14 cellular contexts compared by ENCODE assay signal in the genomic region with DNA sequence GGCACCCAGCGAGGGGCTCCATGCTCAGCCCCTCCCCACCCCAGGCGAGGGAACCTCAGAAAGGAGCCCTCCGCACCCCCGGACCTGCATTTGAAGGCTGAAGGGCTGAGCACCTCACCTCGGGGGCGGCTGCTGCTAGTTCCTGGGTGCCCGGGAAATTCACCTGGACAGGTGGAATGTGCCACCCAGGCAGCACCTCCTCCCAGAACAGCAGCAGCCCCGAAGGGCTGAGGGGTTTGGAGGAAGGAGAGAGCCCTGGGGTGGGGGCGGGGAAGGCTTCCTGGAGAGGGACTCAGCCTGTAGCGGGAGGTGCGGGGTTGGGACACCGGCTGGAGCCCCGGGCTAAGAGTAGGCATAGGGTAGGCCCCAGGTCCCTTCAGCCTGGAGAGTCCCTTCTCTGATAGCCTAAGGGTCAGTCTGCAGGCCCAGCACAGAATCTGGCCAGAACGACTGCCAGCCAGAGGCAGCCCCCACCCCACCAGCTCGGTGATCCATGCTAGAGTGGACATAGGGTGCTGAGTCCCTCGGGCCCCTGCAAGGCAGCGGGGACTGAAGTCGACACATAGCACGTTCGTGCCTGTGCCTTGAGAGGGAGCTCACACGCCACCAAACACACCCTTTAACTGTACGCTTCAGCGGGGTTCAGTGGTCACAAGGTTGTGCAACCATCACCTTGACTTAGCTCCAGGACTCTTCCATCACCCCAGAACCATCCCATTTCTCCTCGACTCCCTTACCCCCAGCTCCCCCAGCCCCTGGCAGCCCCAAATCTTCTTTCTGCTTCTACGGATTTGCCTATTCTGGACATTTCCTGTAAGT.
DNase-seq lines count a peak whose midpoint lies in the region; ATAC-seq and TF ChIP-seq lines count a peak whose summit lies in the region.
"Had no signal": no experiment of that assay in that cellular context is flagged by ENCODE, and none has a peak within 500 bp of the region (broad histone marks: within the 10 kb centered on the region; RNA-seq: fewer than 3 reads in every experiment).

No MANE protein-coding gene starts in this region.

- DNase-seq in right cardiac atrium: peak in 2 of 3 donors; percentile 27 to 42
- DNase-seq in right atrium auricular region (ENCODE audit: low spot score): no peak
- DNase-seq in Karpas-422: peak; percentile 70
- no peak for DNase-seq in Panc1 (ENCODE audit: low read depth, low spot score)
- no peak for DNase-seq in SJCRH30
- DNase-seq in NCI-H1417 treated with DMSO at 0.1 percent for 48 hours (lab: John Stamatoyannopoulos, UW): no peak
- DNase-seq in stomach: no peak
- DNase-seq: ACHN; CD4-positive, alpha-beta memory T cell; DMS79 treated with DMSO at 0.1 percent for 48 hours; EL; GOT3; HCEC 1CT had no signal

- no peak overlapping the region for H3K27ac ChIP-seq in right cardiac atrium (ENCODE audit: low read length)
- H3K27ac ChIP-seq in right atrium auricular region: no peak overlapping the region
- H3K27ac ChIP-seq in Karpas-422 (ENCODE audit: low read length): no peak overlapping the region
- no peak overlapping the region for H3K27ac ChIP-seq in Panc1 (ENCODE audit: low read length)
- no peak overlapping the region for H3K27ac ChIP-seq in SJCRH30
- no peak overlapping the region for H3K27ac ChIP-seq in stomach
- H3K27ac ChIP-seq: C4-2B had no signal

- H3K4me1 ChIP-seq in right cardiac atrium (ENCODE audit: control insufficient read depth, insufficient read depth, low read length) (no peaks in the 10 kb centered on the region), right atrium auricular region (no peaks in the 10 kb centered on the region), Karpas-422 (ENCODE audit: low read length) (peaks cover 42% of the 10 kb centered on the region), Panc1 (ENCODE audit: control insufficient read depth, insufficient read depth, low read length) (no peaks in the 10 kb centered on the region), SJCRH30 (no peaks in the 10 kb centered on the region), stomach (no peaks in the 10 kb centered on the region)

- H3K79me2 ChIP-seq in Karpas-422 (ENCODE audit: low read length): no peaks in the 10 kb centered on the region

- POLR2A ChIA-PET in Panc1 (lab: Charles Lee): no interaction called here

- peak overlapping the region; percentile 62 for H3K4me2 ChIP-seq in Karpas-422 (ENCODE audit: low read depth, low read length, poor library complexity, severe bottlenecking)

- TF ChIP-seq EP300 in stomach (IDR thresholded peaks at IDR 0.05): no peak

- no peak overlapping the region for H2AFZ ChIP-seq in Karpas-422 (ENCODE audit: low read length)

- H3K27me3 ChIP-seq in right cardiac atrium (ENCODE audit: control insufficient read depth, insufficient read depth) (no peaks in the 10 kb centered on the region), right atrium auricular region (no peaks in the 10 kb centered on the region), Karpas-422 (ENCODE audit: low read length) (no peaks in the 10 kb centered on the region; the same call in 1 of the 2 replicates), Panc1 (ENCODE audit: control insufficient read depth, insufficient read depth, low read length) (no peaks in the 10 kb centered on the region; the same call in 1 of the 2 replicates), SJCRH30 (peaks cover 61% of the 10 kb centered on the region), stomach (peaks cover 0 to 78% (median 19%) of the 10 kb centered on the region in 3 donors)

- CTCF ChIA-PET in Panc1 (lab: Charles Lee): no interaction called here

- no TSS peak for BruUV-seq in Panc1 (replicated peaks; lab: Mats Ljungman, UMichigan)

- intact Hi-C loops in right cardiac atrium (cut with DNase I) (no loop called here), Panc1 (cut with micrococcal nuclease; ENCODE audit: unreplicated experiment) (no loop called here), stomach (cut with DNase I; ENCODE audit: low total_unique reads) (no loop called here)

- no peaks in the 10 kb centered on the region for H3K9me3 ChIP-seq in right cardiac atrium (ENCODE audit: control insufficient read depth, low read length)
- H3K9me3 ChIP-seq in right atrium auricular region: no peaks in the 10 kb centered on the region
- H3K9me3 ChIP-seq in Karpas-422 (ENCODE audit: low read length): no peaks in the 10 kb centered on the region
- no peaks in the 10 kb centered on the region for H3K9me3 ChIP-seq in Panc1 (ENCODE audit: control insufficient read depth, insufficient read depth, low read depth, low read length)
- no peaks in the 10 kb centered on the region for H3K9me3 ChIP-seq in SJCRH30 (replicated peaks)
- no peaks in the 10 kb centered on the region for H3K9me3 ChIP-seq in stomach

- peaks cover 31% of the 10 kb centered on the region; the same call in 1 of the 2 replicates for H4K20me1 ChIP-seq in Karpas-422 (ENCODE audit: insufficient read depth, low read depth, low read length)

- TF ChIP-seq CTCF in right atrium auricular region (IDR thresholded peaks at IDR 0.05) (no peak), Panc1 (IDR thresholded peaks at IDR 0.05) (no peak), stomach (IDR thresholded peaks at IDR 0.05) (no peak)

- H3K9me2 ChIP-seq in Karpas-422 (replicated peaks; ENCODE audit: insufficient read depth, low read length): 0 out of 2 replicates have a peak, but pooled peaks cover 1% of the 10 kb centered on the region

- H3K4me3 ChIP-seq in right cardiac atrium (ENCODE audit: low read length) (no peak overlapping the region), right atrium auricular region (no peak overlapping the region), Karpas-422 (ENCODE audit: low read length) (no peak overlapping the region), Panc1 (ENCODE audit: low read depth in 2 of 2, low read length in 2 of 2) (no peak overlapping the region), SJCRH30 (no peak overlapping the region), stomach (no peak overlapping the region)

- H3K9ac ChIP-seq in Karpas-422 (ENCODE audit: low read length): no peak overlapping the region

- TF ChIP-seq POLR2A in stomach (IDR thresholded peaks at IDR 0.05): no peak

- 84% methylated on average over 25 of the region's 25 CpGs for WGBS in right cardiac atrium
- WGBS in stomach, 5 donors: 74 to 83% (median 78%) methylated on average over 20 to 25 of the region's 25 CpGs

- in situ Hi-C loops in Panc1 (cut with HindIII; ENCODE audit: low pct_unique_long_range_greater_than_20kb, low sequenced_read_pairs): no loop called here

- ATAC-seq in right cardiac atrium (no peak), Panc1 (0 out of 2 replicates have a peak, but pooled peaks have one; percentile 22)

- H3K36me3 ChIP-seq in right atrium auricular region: no peaks in the 10 kb centered on the region
- no peaks in the 10 kb centered on the region for H3K36me3 ChIP-seq in Karpas-422 (ENCODE audit: insufficient read depth, low read length)
- no peaks in the 10 kb centered on the region for H3K36me3 ChIP-seq in Panc1 (ENCODE audit: control insufficient read depth, insufficient read depth, low read length)
- H3K36me3 ChIP-seq in SJCRH30: no peaks in the 10 kb centered on the region
- H3K36me3 ChIP-seq in stomach: no peaks in the 10 kb centered on the region

Comparison
In these comparisons a context has a peak if more than half of its experiments do, and no peak if none do; other contexts are left out.
1. DNase-seq: peak in right cardiac atrium (2 of 3) and Karpas-422 (single experiment); none in right atrium auricular region (single experiment), Panc1 (single experiment), SJCRH30 (0 of 2), NCI-H1417 treated with DMSO at 0.1 percent for 48 hours (single experiment) and stomach (single experiment).